Comparison of ENCODE assay signal across 8 cellular contexts in genomic region chr19:17327654-17328516, GRCh38. TPM values are rescaled to one million over a fixed set of nuclear protein-coding genes. Genes with fewer than 3 reads are reported as not detected.
DNase-seq lines count a peak whose midpoint lies in the region; ATAC-seq and TF ChIP-seq lines count a peak whose summit lies in the region.

No MANE protein-coding gene starts in this region.

- H3K4me1 Mint-ChIP-seq in T-cell = peaks cover 14 to 23% (median 14%) of the 10 kb centered on the region in 3 donors

- H3K27me3 Mint-ChIP-seq in T-cell = no peaks in the 10 kb centered on the region

- H3K27ac Mint-ChIP-seq in T-cell = peak overlapping the region; percentile 46 to 79

- H3K36me3 Mint-ChIP-seq in T-cell = no peaks in the 10 kb centered on the region

- H3K36me3 ChIP-seq in GM06990 (ENCODE audit: control insufficient read depth, insufficient read depth, low read length) = no peaks in the 10 kb centered on the region
- H3K36me3 ChIP-seq in body of pancreas (replicated peaks in 1 of 2; ENCODE audit: insufficient read depth in 1 of 2, low read depth in 2 of 2) = no peaks in the 10 kb centered on the region

- peak overlapping the region in 3 of 4 donors; percentile 42 to 48 (median 47) for H3K27ac ChIP-seq in body of pancreas

- H3K4me1 ChIP-seq in body of pancreas = peaks cover 22% of the 10 kb centered on the region

- peak overlapping the region; percentile 35 for H3K4me3 ChIP-seq in GM06990 (replicated peaks; ENCODE audit: low read depth, low read length)
- H3K4me3 ChIP-seq in body of pancreas = peak overlapping the region in 1 of 2 donors; percentile 33

- intact Hi-C loops in body of pancreas (cut with DNase I) = no loop called here
- intact Hi-C loops in left colon (cut with DNase I, micrococcal nuclease) = no loop called here

- H3K27me3 ChIP-seq in GM06990 (replicated peaks; ENCODE audit: control insufficient read depth, insufficient read depth, low read length) (no peaks in the 10 kb centered on the region; the same call in 1 of the 2 replicates), body of pancreas (no peaks in the 10 kb centered on the region)

- POLR2A ChIA-PET in T-cell (lab: Charles Lee) = interaction anchor here (0.6 to 1.2 kb wide), 4 partner anchors 10 to 112 kb away, joined by 3 to 4 read pairs (median 3); partner anchors contain the start of gene DDA1 (in 1 of the 2)

- CTCF ChIA-PET in T-cell (lab: Charles Lee) = interaction anchor here in 1 of 2 donors (0.6 kb wide), 1 partner anchor 1135 kb away, joined by 5 read pairs; no protein-coding TSS in a partner anchor

- H3K9me3 Mint-ChIP-seq in T-cell = no peaks in the 10 kb centered on the region

- H3K4me3 Mint-ChIP-seq in T-cell = peak overlapping the region; percentile 70 to 79 (median 78)

- no peaks in the 10 kb centered on the region for H3K9me3 ChIP-seq in body of pancreas

- ATAC-seq in T-cell (replicated peaks in 1 of 4) = peak; percentile 67 to 76 (median 72)
- peak; percentile 83 for ATAC-seq in body of pancreas
- ATAC-seq in left colon = peak; percentile 84
- peak; percentile 67 for ATAC-seq in stimulated activated naive CD8-positive, alpha-beta T cell treated with anti-CD3 and anti-CD28 coated beads, Interleukin-15, Interleukin-2, amounts not matched to agents 100 U/mL and 50 U/mL, for 24 hours
- ATAC-seq in HG03460 (IDR thresholded peaks at IDR 0.05; ENCODE audit: unreplicated experiment) = no peak

- TF ChIP-seq CTCF in GM06990 (IDR thresholded peaks at IDR 0.05; ENCODE audit: insufficient read depth, low read length, poor library complexity, severe bottlenecking) = no peak
- peak in 3 of 7 experiments; percentile 30 to 46 (median 43) for TF ChIP-seq CTCF in body of pancreas (IDR thresholded peaks at IDR 0.05)

- DNase-seq in GM06990 (ENCODE audit: extremely low read depth, insufficient read length) (no peak), T-cell (peak in 27 of 34 experiments; percentile 34 to 66 (median 49)), body of pancreas (peak; percentile 66 to 77 (median 71)), left colon (peak; percentile 90 to 91), superior temporal gyrus (ENCODE audit: extremely low spot score) (no peak), SHP77 (lab: John Stamatoyannopoulos, UW) (no peak)
- DNase-seq in stimulated activated naive CD8-positive, alpha-beta T cell treated with anti-CD3 and anti-CD28 coated beads, Interleukin-15, Interleukin-2, amounts not matched to agents 100 U/mL and 50 U/mL, for 24 hours = peak; percentile 61

- TF ChIP-seq POLR2A in body of pancreas (IDR thresholded peaks at IDR 0.05) = peak in 2 of 3 donors; percentile 23 to 24

- WGBS in body of pancreas, 2 donors = 19 to 58% methylated on average over 29 to 61 of the region's 64 CpGs

RNA-seq across cellular contexts. Expression of gene ANO8, which starts 6.8 kb away (rescaled TPM):
- total RNA-seq in T-cell = 10 to 100 TPM; 18.3 to 27.4 (median 24.9) TPM
- total RNA-seq in body of pancreas = 10 to 100 TPM in 1 of 2 donors, 1 to 10 TPM in 1; 7.0 to 16.5 TPM
- total RNA-seq in left colon = 10 to 100 TPM in 1 of 2 donors, 1 to 10 TPM in 1; 8.4 to 10.8 TPM

RNA-seq across cellular contexts. Expression of gene GTPBP3, which starts 9.5 kb away (rescaled TPM):
- total RNA-seq in T-cell = 10 to 100 TPM; 31.9 to 72.5 (median 65.7) TPM
- 100 to 1,000 TPM in 1 of 2 donors, 10 to 100 TPM in 1; 13.7 to 127 TPM for total RNA-seq in body of pancreas
- total RNA-seq in left colon = 10 to 100 TPM; 17.8 to 21.9 TPM

RNA-seq across cellular contexts. Expression of gene DDA1, which starts 18.5 kb away (rescaled TPM):
- 10 to 100 TPM; 37.3 to 51.7 (median 42.0) TPM for total RNA-seq in T-cell
- 1 to 10 TPM; 3.3 to 6.2 TPM for total RNA-seq in body of pancreas
- 10 to 100 TPM; 47.7 to 49.2 TPM for total RNA-seq in left colon

RNA-seq across cellular contexts. Expression of gene MRPL34, which starts 22.2 kb away (rescaled TPM):
- total RNA-seq in T-cell (10 to 100 TPM; 37.6 to 87.0 (median 69.3) TPM), body of pancreas (100 to 1,000 TPM in 1 of 2 donors, 10 to 100 TPM in 1; 47.7 to 152 TPM), left colon (100 to 1,000 TPM; 142 to 165 TPM)

RNA-seq across cellular contexts. Expression of gene ABHD8, which starts 24.7 kb away (rescaled TPM):
- total RNA-seq in T-cell (10 to 100 TPM in 3 of 5 donors, 1 to 10 TPM in 2; 5.3 to 12.4 (median 11.3) TPM), body of pancreas (10 to 100 TPM; 10.2 to 12.2 TPM), left colon (1 to 10 TPM; 5.6 to 6.0 TPM)

Comparison
In these comparisons a context has a peak if more than half of its experiments do, and no peak if none do; other contexts are left out.
1. DNase-seq: peak in T-cell (27 of 34), body of pancreas (4 of 4), left colon (2 of 2) and stimulated activated naive CD8-positive, alpha-beta T cell treated with anti-CD3 and anti-CD28 coated beads, Interleukin-15, Interleukin-2, amounts not matched to agents 100 U/mL and 50 U/mL, for 24 hours (single experiment); none in GM06990 (single experiment), superior temporal gyrus (single experiment) and SHP77 (0 of 2).
2. RNA of gene DDA1, which starts 18.5 kb away (total RNA-seq): 47.7 to 49.2 TPM in left colon and 37.3 to 51.7 TPM in T-cell; 3.3 to 6.2 TPM in body of pancreas; every median in the first group is over 4 times any median in the second.